Comparison of ENCODE assay signal across 8 cellular contexts in the genomic region with DNA sequence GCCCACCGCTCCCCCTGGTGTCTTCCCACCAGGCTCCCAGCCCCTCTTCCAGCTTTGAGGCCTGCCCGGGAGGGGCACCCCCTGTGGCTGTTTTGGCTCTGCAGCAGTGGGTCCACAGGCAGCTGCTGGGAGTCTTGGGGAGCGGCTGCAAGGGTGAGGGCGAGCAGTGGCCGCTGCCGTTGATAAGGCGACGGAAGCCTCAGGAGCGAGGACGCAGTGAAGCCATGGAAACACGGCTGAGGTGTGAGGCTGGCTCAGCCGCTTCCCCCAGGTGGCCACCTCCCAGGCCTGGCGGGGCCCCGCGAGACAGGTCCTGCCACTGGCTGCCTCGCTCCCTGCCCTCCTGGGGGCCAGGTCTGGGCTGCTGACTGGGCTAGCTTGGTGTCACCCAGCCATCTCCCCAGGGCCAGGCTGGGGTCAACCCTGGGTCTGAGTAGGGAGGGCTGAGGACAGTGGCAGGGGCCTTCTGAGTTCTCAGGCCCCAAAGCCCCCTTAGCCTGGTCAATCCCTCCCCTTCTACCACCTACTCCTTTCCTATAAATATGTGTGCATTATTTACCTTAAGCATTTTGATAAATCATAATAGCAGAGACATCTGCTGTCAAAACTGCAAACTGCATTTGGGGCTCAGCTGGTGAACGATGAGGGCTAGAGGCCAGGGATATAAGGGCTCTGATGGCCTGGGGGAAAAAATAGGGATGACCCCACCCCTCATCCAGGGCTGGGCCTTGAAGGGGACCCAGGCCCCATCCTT. TPM values are rescaled to one million over a fixed set of nuclear protein-coding genes. Genes with fewer than 3 reads are reported as not detected.
DNase-seq lines count a peak whose midpoint lies in the region; ATAC-seq and TF ChIP-seq lines count a peak whose summit lies in the region.

No MANE protein-coding gene starts in this region.

- H3K4me3 ChIP-seq in right lobe of liver, result no peak overlapping the region
- no peak overlapping the region for H3K4me3 ChIP-seq in aorta (ENCODE audit: low read length in 2 of 2)

- intact Hi-C loops in right lobe of liver (cut with DNase I) (loop anchor here (5.0 to 10.0 kb wide), 4 partner anchors 48 to 75 kb away; no protein-coding TSS in a partner anchor), aorta (cut with DNase I) (loop anchor here (2.0 to 5.0 kb wide), 3 partner anchors 38 to 72 kb away; no protein-coding TSS in a partner anchor)

- no peaks in the 10 kb centered on the region for H3K27me3 ChIP-seq in right lobe of liver
- no peaks in the 10 kb centered on the region for H3K27me3 ChIP-seq in aorta (ENCODE audit: control insufficient read depth in 1 of 2, insufficient read depth in 2 of 2, low read length in 1 of 2)

- ATAC-seq in right lobe of liver, result peak in 3 of 4 donors; percentile 1 to 4 (median 2)
- peak; percentile 16 for ATAC-seq in aorta (ENCODE audit: low FRiP score)

- H3K9me3 ChIP-seq in right lobe of liver, result no peaks in the 10 kb centered on the region
- no peaks in the 10 kb centered on the region for H3K9me3 ChIP-seq in aorta (ENCODE audit: control insufficient read depth, low read length)

- H3K36me3 ChIP-seq in right lobe of liver (no peaks in the 10 kb centered on the region), aorta (ENCODE audit: control insufficient read depth in 1 of 2, insufficient read depth in 2 of 2, low read length in 1 of 2) (no peaks in the 10 kb centered on the region)

- peaks cover 0 to 48% (median 23%) of the 10 kb centered on the region in 4 donors for H3K4me1 ChIP-seq in right lobe of liver
- H3K4me1 ChIP-seq in aorta (ENCODE audit: control insufficient read depth in 1 of 2, insufficient read depth in 2 of 2, low read length in 2 of 2), result no peaks in the 10 kb centered on the region

- peak; percentile 57 for DNase-seq in ELR (ENCODE audit: low read depth)
- peak; percentile 51 for DNase-seq in LHCN-M2 (ENCODE audit: low read depth)
- peak; percentile 68 for DNase-seq in T47D (ENCODE audit: low read depth in 1 of 2, low spot score in 1 of 2)
- no peak for DNase-seq in right lobe of liver
- no peak for DNase-seq in aorta
- DNase-seq in GM19240 (ENCODE audit: insufficient read length, low spot score), result no peak
- no peak for DNase-seq in NCI-H226
- DNase-seq in effector CD4-positive, alpha-beta T cell, result no peak

- 17% methylated on average over 5 of the region's 17 CpGs for WGBS in right lobe of liver (ENCODE audit: insufficient coverage, low coverage, low lambda C conversion rate, missing lambda C conversion rate)
- 61 to 73% methylated on average over 15 to 17 of the region's 17 CpGs for WGBS in aorta, 2 donors

- no peak for TF ChIP-seq POLR2A in right lobe of liver (IDR thresholded peaks at IDR 0.05)

- peak; percentile 47 to 54 (median 48) for TF ChIP-seq CTCF in right lobe of liver (IDR thresholded peaks at IDR 0.05)

- in situ Hi-C loops in T47D (cut with HindIII; ENCODE audit: low pct_unique_long_range_greater_than_20kb, low sequenced_read_pairs), result no loop called here

- H3K27ac ChIP-seq in right lobe of liver (no peak overlapping the region), aorta (ENCODE audit: low read depth in 1 of 2, low read length in 2 of 2) (no peak overlapping the region)

RNA-seq across cellular contexts. Expression of a gene that starts 41.7 kb away (rescaled TPM):
- total RNA-seq in LHCN-M2 (2014; rRNA removed) (240 and 264 TPM in 2 replicates), right lobe of liver (10 to 100 TPM; 44.5 to 84.9 (median 66.4) TPM), aorta (10 to 100 TPM; 40.0 to 75.8 TPM)
- polyA plus RNA-seq in LHCN-M2 (2012), result 111 TPM
- 10 to 100 TPM; 21.2 to 31.5 TPM for polyA plus RNA-seq in aorta

Comparison
In these comparisons a context has a peak if more than half of its experiments do, and no peak if none do; other contexts are left out.
1. DNase-seq: peak in ELR (single experiment), LHCN-M2 (single experiment) and T47D (2 of 2); none in right lobe of liver (0 of 3), aorta (0 of 2), GM19240 (single experiment), NCI-H226 (single experiment) and effector CD4-positive, alpha-beta T cell (single experiment).